In the genomic region with DNA sequence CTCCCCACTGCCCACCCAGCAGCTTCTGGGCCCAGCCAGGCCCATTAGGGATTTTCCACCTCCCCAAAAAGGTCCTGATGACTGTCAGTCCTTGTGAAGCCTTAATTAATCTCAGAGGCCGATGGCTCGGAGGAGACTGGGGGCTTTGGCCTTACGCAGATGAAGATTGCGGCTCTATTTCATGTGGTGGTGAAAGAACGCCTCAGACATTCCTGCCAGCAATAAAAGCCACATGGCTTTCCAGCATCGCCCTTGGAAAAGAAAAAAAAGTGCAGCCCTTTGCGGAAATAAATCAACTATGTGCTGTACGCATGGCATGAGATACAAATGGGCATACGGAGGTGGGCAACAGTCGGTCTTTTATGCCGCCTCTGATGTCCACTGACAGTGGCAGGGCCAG, we compare ENCODE assay signal across 27 cellular contexts. TPM values are rescaled to one million over a fixed set of nuclear protein-coding genes. Genes with fewer than 3 reads are reported as not detected.
"Had no signal": no experiment of that assay in that cellular context is flagged by ENCODE, and none has a peak within 500 bp of the region (broad histone marks: within the 10 kb centered on the region; RNA-seq: fewer than 3 reads in every experiment).

No MANE protein-coding gene starts in this region.

- H3K4me1 ChIP-seq: SJCRH30 had no signal

- H3K4me3 ChIP-seq: body of pancreas, lung, SJCRH30, thoracic aorta, upper lobe of left lung had no signal

- H3K9me3 Mint-ChIP-seq: activated naive CD4-positive, alpha-beta T cell treated with anti-CD3 and anti-CD28 coated beads, Interleukin-2, amount 50 U/mL, for 72 hours; activated T-cell treated with anti-CD3 and anti-CD28 coated beads, Interleukin-2, amount 50 U/mL, for 4 hours; mesothelial cell of epicardium; nephron; T-helper 2 cell treated with Interferon-gamma antibody and Interleukin-4, amounts not matched to agents 5 μg/mL and 100 μg/mL, for 36 hours; WTC11 had no signal

- H3K27me3 Mint-ChIP-seq: activated CD4-positive, alpha-beta T cell treated with anti-CD3 and anti-CD28 coated beads for 36 hours had no signal

- H3K36me3 ChIP-seq: SJCRH30, thoracic aorta, upper lobe of left lung had no signal

- DNase-seq: activated CD4-positive, alpha-beta T cell treated with anti-CD3 and anti-CD28 coated beads for 36 hours; activated CD4-positive, alpha-beta T cell treated with anti-CD3 and anti-CD28 coated beads, Interleukin-2, amount 50 U/mL, for 48 hours; activated effector memory CD4-positive, alpha-beta T cell treated with anti-CD3 and anti-CD28 coated beads, Interleukin-2, amount 50 U/mL, for 16 hours; activated T-cell treated with anti-CD3 and anti-CD28 coated beads, Interleukin-2, amount 50 U/mL, for 4 hours; amygdala; body of pancreas; caudate nucleus; foreskin keratinocyte; glutamatergic neuron; hypothalamus; islet precursor cell; SJCRH30; stimulated activated CD4-positive, alpha-beta T cell treated with anti-CD3 and anti-CD28 coated beads, Interleukin-12 subunit alpha, Interleukin-12 subunit beta, amount 100 ng/mL, for 4 hours; stimulated activated CD4-positive, alpha-beta T cell treated with anti-CD3 and anti-CD28 coated beads, Interleukin-1b, Interleukin-23, amount 100 ng/mL, for 48 hours; stimulated activated CD8-positive, alpha-beta memory T cell treated with anti-CD3 and anti-CD28 coated beads, Interleukin-4, amount 100 ng/mL, for 48 hours; SW 1271; upper lobe of left lung had no signal

- ATAC-seq: activated CD4-positive, alpha-beta T cell treated with anti-CD3 and anti-CD28 coated beads for 36 hours; activated naive CD4-positive, alpha-beta T cell treated with anti-CD3 and anti-CD28 coated beads, Interleukin-2, amount 50 U/mL, for 72 hours; activated T-cell treated with anti-CD3 and anti-CD28 coated beads, Interleukin-2, amount 50 U/mL, for 4 hours; body of pancreas; foreskin keratinocyte; left lobe of liver; WTC11 had no signal

- H3K9me3 ChIP-seq: body of pancreas, SJCRH30, thoracic aorta, upper lobe of left lung had no signal

- H3K36me3 Mint-ChIP-seq: mesothelial cell of epicardium, WTC11 had no signal

- H3K27ac Mint-ChIP-seq: mesothelial cell of epicardium; nephron; T-helper 2 cell treated with Interferon-gamma antibody and Interleukin-4, amounts not matched to agents 5 μg/mL and 100 μg/mL, for 36 hours; WTC11 had no signal

- H3K27ac ChIP-seq: body of pancreas, foreskin keratinocyte, SJCRH30, thoracic aorta, upper lobe of left lung had no signal

- H3K4me3 Mint-ChIP-seq: activated CD4-positive, alpha-beta T cell treated with anti-CD3 and anti-CD28 coated beads for 36 hours; activated T-cell treated with anti-CD3 and anti-CD28 coated beads, Interleukin-2, amount 50 U/mL, for 4 hours; mesothelial cell of epicardium; nephron; T-helper 2 cell treated with Interferon-gamma antibody and Interleukin-4, amounts not matched to agents 5 μg/mL and 100 μg/mL, for 36 hours; WTC11 had no signal

RNA-seq across cellular contexts. Expression of gene RUNX3, which starts 6.6 kb away (rescaled TPM):
- total RNA-seq: dermis microvascular lymphatic vessel endothelial cell, epithelial cell of proximal tubule, foreskin keratinocyte had no signal
